In genomic region chr1:52216907-52217458, GRCh38 we compare ENCODE assay signal across 1 cellular context.
TF ChIP-seq lines count a peak whose summit lies in the region.

No MANE protein-coding gene starts in this region.

TF ChIP-seq in HEK293, 187 proteins besides CTCF, POLR2A, EP300 and RAD21 (continued from another document):
- TF ChIP-seq, protein P1, sequence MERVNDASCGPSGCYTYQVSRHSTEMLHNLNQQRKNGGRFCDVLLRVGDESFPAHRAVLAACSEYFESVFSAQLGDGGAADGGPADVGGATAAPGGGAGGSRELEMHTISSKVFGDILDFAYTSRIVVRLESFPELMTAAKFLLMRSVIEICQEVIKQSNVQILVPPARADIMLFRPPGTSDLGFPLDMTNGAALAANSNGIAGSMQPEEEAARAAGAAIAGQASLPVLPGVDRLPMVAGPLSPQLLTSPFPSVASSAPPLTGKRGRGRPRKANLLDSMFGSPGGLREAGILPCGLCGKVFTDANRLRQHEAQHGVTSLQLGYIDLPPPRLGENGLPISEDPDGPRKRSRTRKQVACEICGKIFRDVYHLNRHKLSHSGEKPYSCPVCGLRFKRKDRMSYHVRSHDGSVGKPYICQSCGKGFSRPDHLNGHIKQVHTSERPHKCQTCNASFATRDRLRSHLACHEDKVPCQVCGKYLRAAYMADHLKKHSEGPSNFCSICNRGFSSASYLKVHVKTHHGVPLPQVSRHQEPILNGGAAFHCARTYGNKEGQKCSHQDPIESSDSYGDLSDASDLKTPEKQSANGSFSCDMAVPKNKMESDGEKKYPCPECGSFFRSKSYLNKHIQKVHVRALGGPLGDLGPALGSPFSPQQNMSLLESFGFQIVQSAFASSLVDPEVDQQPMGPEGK (tag by site-specific recombination; IDR thresholded peaks at IDR 0.05), result no peak
- TF ChIP-seq, protein P2, sequence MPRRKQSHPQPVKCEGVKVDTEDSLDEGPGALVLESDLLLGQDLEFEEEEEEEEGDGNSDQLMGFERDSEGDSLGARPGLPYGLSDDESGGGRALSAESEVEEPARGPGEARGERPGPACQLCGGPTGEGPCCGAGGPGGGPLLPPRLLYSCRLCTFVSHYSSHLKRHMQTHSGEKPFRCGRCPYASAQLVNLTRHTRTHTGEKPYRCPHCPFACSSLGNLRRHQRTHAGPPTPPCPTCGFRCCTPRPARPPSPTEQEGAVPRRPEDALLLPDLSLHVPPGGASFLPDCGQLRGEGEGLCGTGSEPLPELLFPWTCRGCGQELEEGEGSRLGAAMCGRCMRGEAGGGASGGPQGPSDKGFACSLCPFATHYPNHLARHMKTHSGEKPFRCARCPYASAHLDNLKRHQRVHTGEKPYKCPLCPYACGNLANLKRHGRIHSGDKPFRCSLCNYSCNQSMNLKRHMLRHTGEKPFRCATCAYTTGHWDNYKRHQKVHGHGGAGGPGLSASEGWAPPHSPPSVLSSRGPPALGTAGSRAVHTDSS (tag by site-specific recombination; IDR thresholded peaks at IDR 0.05), result no peak
- TF ChIP-seq SETDB1 (IDR thresholded peaks at IDR 0.05; ENCODE audit: insufficient read length, low read length) (peak; percentile 98), ZNF248 (tag by site-specific recombination; IDR thresholded peaks at IDR 0.05) (no peak), KLF16 (tag by site-specific recombination; IDR thresholded peaks at IDR 0.05) (no peak), KLF1 (tag by site-specific recombination; IDR thresholded peaks at IDR 0.05) (no peak), HOXC10 (CRISPR knock-in tag; IDR thresholded peaks at IDR 0.05) (no peak)
